Comparison of ENCODE assay signal across 21 cellular contexts in genomic region chr1:194056169-194056568, GRCh38.
DNase-seq lines count a peak whose midpoint lies in the region; ATAC-seq lines count a peak whose summit lies in the region.
"Had no signal": no experiment of that assay in that cellular context is flagged by ENCODE, and none has a peak within 500 bp of the region (broad histone marks: within the 10 kb centered on the region; RNA-seq: fewer than 3 reads in every experiment).

No MANE protein-coding gene starts in this region.

- H3K9me3 ChIP-seq in naive thymus-derived CD4-positive, alpha-beta T cell (ENCODE audit: control insufficient read depth in 2 of 3, low read length in 3 of 3): no peaks in the 10 kb centered on the region
- H3K9me3 ChIP-seq: gastroesophageal sphincter, MG63, Peyer's patch had no signal

- ATAC-seq in naive thymus-derived CD4-positive, alpha-beta T cell: peak; percentile 82
- ATAC-seq: gastroesophageal sphincter had no signal

- peaks cover 31% of the 10 kb centered on the region for H3K4me1 Mint-ChIP-seq in activated CD4-positive, alpha-beta memory T cell treated with anti-CD3 and anti-CD28 coated beads, Interleukin-2, amount 10 ng/mL, durations not matched to agents 7 days and 5 days
- H3K4me1 Mint-ChIP-seq in activated CD4-positive, alpha-beta memory T cell treated with anti-CD3 and anti-CD28 coated beads for 36 hours (ENCODE audit: low read depth): peaks cover 74% of the 10 kb centered on the region
- H3K4me1 Mint-ChIP-seq in activated naive CD8-positive, alpha-beta T cell treated with anti-CD3 and anti-CD28 coated beads for 36 hours: peaks cover 73% of the 10 kb centered on the region
- H3K4me1 Mint-ChIP-seq in naive thymus-derived CD4-positive, alpha-beta T cell: peaks cover 49 to 96% (median 92%) of the 10 kb centered on the region in 7 donors

- H3K4me3 ChIP-seq in naive thymus-derived CD4-positive, alpha-beta T cell (ENCODE audit: low read length): no peak overlapping the region
- H3K4me3 ChIP-seq: gastroesophageal sphincter, MG63, Peyer's patch had no signal

- peak overlapping the region; percentile 8 for H3K27ac Mint-ChIP-seq in activated CD4-positive, alpha-beta memory T cell treated with anti-CD3 and anti-CD28 coated beads, Interleukin-2, amount 10 ng/mL, durations not matched to agents 7 days and 5 days
- H3K27ac Mint-ChIP-seq in activated CD4-positive, alpha-beta memory T cell treated with anti-CD3 and anti-CD28 coated beads for 36 hours: no peak overlapping the region
- H3K27ac Mint-ChIP-seq in activated naive CD8-positive, alpha-beta T cell treated with anti-CD3 and anti-CD28 coated beads for 36 hours: peak overlapping the region; percentile 62
- H3K27ac Mint-ChIP-seq in naive thymus-derived CD4-positive, alpha-beta T cell: peak overlapping the region; percentile 30 to 98 (median 84)
- H3K27ac Mint-ChIP-seq: immature natural killer cell, type B pancreatic cell had no signal

- peaks cover 10 to 94% of the 10 kb centered on the region in 2 donors for H3K4me1 ChIP-seq in naive thymus-derived CD4-positive, alpha-beta T cell (ENCODE audit: control insufficient read depth in 2 of 2, insufficient read depth in 2 of 2, low read length in 2 of 2)

- peaks cover 9% of the 10 kb centered on the region for H3K9me3 Mint-ChIP-seq in activated CD4-positive, alpha-beta memory T cell treated with anti-CD3 and anti-CD28 coated beads, Interleukin-2, amount 10 ng/mL, durations not matched to agents 7 days and 5 days
- H3K9me3 Mint-ChIP-seq in activated CD4-positive, alpha-beta memory T cell treated with anti-CD3 and anti-CD28 coated beads for 36 hours: peaks cover 3% of the 10 kb centered on the region
- H3K9me3 Mint-ChIP-seq in activated naive CD8-positive, alpha-beta T cell treated with anti-CD3 and anti-CD28 coated beads for 36 hours: peaks cover 22% of the 10 kb centered on the region
- peaks cover 0 to 36% (median 10%) of the 10 kb centered on the region in 11 donors for H3K9me3 Mint-ChIP-seq in naive thymus-derived CD4-positive, alpha-beta T cell

- DNase-seq in activated CD4-positive, alpha-beta memory T cell treated with anti-CD3 and anti-CD28 coated beads, Interleukin-2, amount 10 ng/mL, durations not matched to agents 7 days and 5 days: no peak
- DNase-seq in activated CD4-positive, alpha-beta memory T cell treated with anti-CD3 and anti-CD28 coated beads for 36 hours: no peak
- DNase-seq in KG1 (lab: John Stamatoyannopoulos, UW): peak; percentile 36
- DNase-seq in activated naive CD8-positive, alpha-beta T cell treated with anti-CD3 and anti-CD28 coated beads for 36 hours: no peak
- peak in 7 of 9 donors; percentile 75 to 87 (median 81) for DNase-seq in naive thymus-derived CD4-positive, alpha-beta T cell
- DNase-seq in NCI-H1436 (lab: John Stamatoyannopoulos, UW): no peak
- DNase-seq in head of caudate nucleus: no peak
- DNase-seq in NCI-H524 treated with DMSO at 0.1 percent for 48 hours (lab: John Stamatoyannopoulos, UW): no peak
- DNase-seq: activated CD8-positive, alpha-beta memory T cell treated with anti-CD3 and anti-CD28 coated beads, Interleukin-2, amount 50 U/mL, for 48 hours; immature natural killer cell; mesendoderm; MG63; NCI-H187 treated with DMSO at 0.1 percent for 48 hours; NCI-H524; Peyer's patch; stimulated activated CD4-positive, alpha-beta T cell treated with anti-CD3 and anti-CD28 coated beads, Interleukin-2, amount 100 ng/mL, for 48 hours; stimulated activated CD8-positive, alpha-beta memory T cell treated with anti-CD3 and anti-CD28 coated beads, Interleukin-4, amount 100 ng/mL, for 48 hours; WERI-Rb-1 had no signal

- intact Hi-C loops in activated CD4-positive, alpha-beta memory T cell treated with anti-CD3 and anti-CD28 coated beads for 36 hours (cut with micrococcal nuclease): loop anchor here (5.0 kb wide), 1 partner anchor 644 kb away; no protein-coding TSS in a partner anchor
- intact Hi-C loops in naive thymus-derived CD4-positive, alpha-beta T cell (cut with micrococcal nuclease): loop anchor here (1.0 to 10.0 kb wide), 4 partner anchors 9 to 991 kb away; partner anchors contain the start of gene B3GALT2 (in 1 of the 2)
- intact Hi-C loops in head of caudate nucleus (cut with DNase I): no loop called here

- H3K27me3 Mint-ChIP-seq in activated CD4-positive, alpha-beta memory T cell treated with anti-CD3 and anti-CD28 coated beads, Interleukin-2, amount 10 ng/mL, durations not matched to agents 7 days and 5 days: no peaks in the 10 kb centered on the region
- H3K27me3 Mint-ChIP-seq in activated CD4-positive, alpha-beta memory T cell treated with anti-CD3 and anti-CD28 coated beads for 36 hours: no peaks in the 10 kb centered on the region
- H3K27me3 Mint-ChIP-seq in activated naive CD8-positive, alpha-beta T cell treated with anti-CD3 and anti-CD28 coated beads for 36 hours: no peaks in the 10 kb centered on the region
- H3K27me3 Mint-ChIP-seq in naive thymus-derived CD4-positive, alpha-beta T cell: no peaks in the 10 kb centered on the region
- H3K27me3 Mint-ChIP-seq: type B pancreatic cell had no signal

- H3K27me3 ChIP-seq in naive thymus-derived CD4-positive, alpha-beta T cell (ENCODE audit: control insufficient read depth in 2 of 2, insufficient read depth in 2 of 2, low read length in 2 of 2): no peaks in the 10 kb centered on the region
- H3K27me3 ChIP-seq: gastroesophageal sphincter, MG63, Peyer's patch had no signal

- POLR2A ChIA-PET in activated CD4-positive, alpha-beta memory T cell treated with anti-CD3 and anti-CD28 coated beads, Interleukin-2, amount 10 ng/mL, durations not matched to agents 7 days and 5 days (lab: Charles Lee): no interaction called here
- POLR2A ChIA-PET in activated CD4-positive, alpha-beta memory T cell treated with anti-CD3 and anti-CD28 coated beads for 36 hours (lab: Charles Lee): no interaction called here
- POLR2A ChIA-PET in naive thymus-derived CD4-positive, alpha-beta T cell (lab: Charles Lee): interaction anchor here (1.0 kb wide), 1 partner anchor 234 kb away, joined by 3 read pairs; no protein-coding TSS in a partner anchor

- CTCF ChIA-PET in activated CD4-positive, alpha-beta memory T cell treated with anti-CD3 and anti-CD28 coated beads, Interleukin-2, amount 10 ng/mL, durations not matched to agents 7 days and 5 days (lab: Charles Lee): no interaction called here
- CTCF ChIA-PET in activated CD4-positive, alpha-beta memory T cell treated with anti-CD3 and anti-CD28 coated beads for 36 hours (lab: Charles Lee): no interaction called here
- CTCF ChIA-PET in naive thymus-derived CD4-positive, alpha-beta T cell (lab: Charles Lee): no interaction called here

- H3K4me3 Mint-ChIP-seq in activated CD4-positive, alpha-beta memory T cell treated with anti-CD3 and anti-CD28 coated beads, Interleukin-2, amount 10 ng/mL, durations not matched to agents 7 days and 5 days: no peak overlapping the region
- no peak overlapping the region for H3K4me3 Mint-ChIP-seq in activated CD4-positive, alpha-beta memory T cell treated with anti-CD3 and anti-CD28 coated beads for 36 hours
- H3K4me3 Mint-ChIP-seq in activated naive CD8-positive, alpha-beta T cell treated with anti-CD3 and anti-CD28 coated beads for 36 hours: peak overlapping the region; percentile 4
- peak overlapping the region; percentile 18 to 78 (median 61) for H3K4me3 Mint-ChIP-seq in naive thymus-derived CD4-positive, alpha-beta T cell
- H3K4me3 Mint-ChIP-seq: immature natural killer cell, type B pancreatic cell had no signal

- H3K36me3 Mint-ChIP-seq in activated CD4-positive, alpha-beta memory T cell treated with anti-CD3 and anti-CD28 coated beads, Interleukin-2, amount 10 ng/mL, durations not matched to agents 7 days and 5 days (ENCODE audit: low read depth): peaks cover 15% of the 10 kb centered on the region
- H3K36me3 Mint-ChIP-seq in activated CD4-positive, alpha-beta memory T cell treated with anti-CD3 and anti-CD28 coated beads for 36 hours: peaks cover 10% of the 10 kb centered on the region
- peaks cover 20% of the 10 kb centered on the region for H3K36me3 Mint-ChIP-seq in activated naive CD8-positive, alpha-beta T cell treated with anti-CD3 and anti-CD28 coated beads for 36 hours
- peaks cover 6 to 50% (median 12%) of the 10 kb centered on the region in 5 donors for H3K36me3 Mint-ChIP-seq in naive thymus-derived CD4-positive, alpha-beta T cell
- H3K36me3 Mint-ChIP-seq: type B pancreatic cell had no signal

- H3K27ac ChIP-seq in naive thymus-derived CD4-positive, alpha-beta T cell (ENCODE audit: low read depth, low read length): peak overlapping the region; percentile 29
- H3K27ac ChIP-seq: epithelial cell of prostate, gastroesophageal sphincter, Peyer's patch, WERI-Rb-1 had no signal

- H3K36me3 ChIP-seq in naive thymus-derived CD4-positive, alpha-beta T cell (ENCODE audit: control insufficient read depth in 2 of 3, insufficient read depth in 3 of 3, low read length in 3 of 3): no peaks in the 10 kb centered on the region
- H3K36me3 ChIP-seq: gastroesophageal sphincter, MG63, Peyer's patch, WERI-Rb-1 had no signal

Comparison
In these comparisons a context has a peak if more than half of its experiments do, and no peak if none do; other contexts are left out.
1. DNase-seq: peak in KG1 (single experiment) and naive thymus-derived CD4-positive, alpha-beta T cell (7 of 9); none in activated CD4-positive, alpha-beta memory T cell treated with anti-CD3 and anti-CD28 coated beads, Interleukin-2, amount 10 ng/mL, durations not matched to agents 7 days and 5 days (single experiment), activated CD4-positive, alpha-beta memory T cell treated with anti-CD3 and anti-CD28 coated beads for 36 hours (single experiment), activated naive CD8-positive, alpha-beta T cell treated with anti-CD3 and anti-CD28 coated beads for 36 hours (single experiment), NCI-H1436 (single experiment), head of caudate nucleus (0 of 42) and NCI-H524 treated with DMSO at 0.1 percent for 48 hours (single experiment).
2. H3K4me3 Mint-ChIP-seq: peak in activated naive CD8-positive, alpha-beta T cell treated with anti-CD3 and anti-CD28 coated beads for 36 hours (single experiment) and naive thymus-derived CD4-positive, alpha-beta T cell (10 of 10); none in activated CD4-positive, alpha-beta memory T cell treated with anti-CD3 and anti-CD28 coated beads, Interleukin-2, amount 10 ng/mL, durations not matched to agents 7 days and 5 days (single experiment) and activated CD4-positive, alpha-beta memory T cell treated with anti-CD3 and anti-CD28 coated beads for 36 hours (single experiment).